17 cellular contexts compared by ENCODE assay signal in genomic region chr6:111265842-111266241, GRCh38.
"Had no signal": no experiment of that assay in that cellular context is flagged by ENCODE, and none has a peak within 500 bp of the region (broad histone marks: within the 10 kb centered on the region; RNA-seq: fewer than 3 reads in every experiment).

No MANE protein-coding gene starts in this region.

- ATAC-seq: activated CD8-positive, alpha-beta T cell treated with anti-CD3 and anti-CD28 coated beads for 36 hours had no signal

- H3K9me3 ChIP-seq: left ventricle myocardium inferior, sigmoid colon, suprapubic skin, upper lobe of left lung had no signal

- H3K27me3 ChIP-seq: sigmoid colon, suprapubic skin, upper lobe of left lung had no signal

- H3K4me3 ChIP-seq: left ventricle myocardium inferior, sigmoid colon, suprapubic skin, upper lobe of left lung had no signal

- H3K27ac ChIP-seq: left ventricle myocardium inferior, sigmoid colon, suprapubic skin, upper lobe of left lung, VCaP had no signal

- DNase-seq: activated CD8-positive, alpha-beta memory T cell treated with anti-CD3 and anti-CD28 coated beads, Interleukin-2, amount 50 U/mL, for 48 hours; activated CD8-positive, alpha-beta T cell treated with anti-CD3 and anti-CD28 coated beads for 36 hours; activated naive CD8-positive, alpha-beta T cell treated with anti-CD3 and anti-CD28 coated beads, Interleukin-2, amount 10 ng/mL, durations not matched to agents 7 days and 5 days; aorta; cortex of kidney; effector memory CD4-positive, alpha-beta T cell; glutamatergic neuron; kidney; left ventricle myocardium inferior; sigmoid colon; stimulated activated CD4-positive, alpha-beta T cell treated with anti-CD3 and anti-CD28 coated beads, Interleukin-12 subunit alpha, Interleukin-12 subunit beta, amount 100 ng/mL, for 4 hours; stimulated activated CD4-positive, alpha-beta T cell treated with anti-CD3 and anti-CD28 coated beads, Interleukin-2, amount 100 ng/mL, for 48 hours; stimulated activated naive CD4-positive, alpha-beta T cell treated with Interleukin-2 at 50 U/mL for 16 hours; T-helper 2 cell; upper lobe of left lung had no signal
